8 cellular contexts compared by ENCODE assay signal in genomic region chr4:152352215-152352614, GRCh38.
DNase-seq lines count a peak whose midpoint lies in the region; ATAC-seq, FAIRE-seq and TF ChIP-seq lines count a peak whose summit lies in the region.

No MANE protein-coding gene starts in this region.

- peak overlapping the region; percentile 88 for H3K27ac ChIP-seq in endodermal cell (ENCODE audit: low read depth, low read length)
- H3K27ac ChIP-seq in small intestine (ENCODE audit: low read depth in 1 of 2, low read length in 1 of 2): peak overlapping the region in 1 of 2 donors; percentile 50

- H3K4me3 ChIP-seq in GM12865 (ENCODE audit: low read depth, low read length) (peak overlapping the region; percentile 20; the same call in 1 of the 2 replicates), endodermal cell (ENCODE audit: low read length) (peak overlapping the region; percentile 29), small intestine (ENCODE audit: low read depth in 1 of 2, low read length in 2 of 2) (no peak overlapping the region)

- no peaks in the 10 kb centered on the region for H3K27me3 Mint-ChIP-seq in endodermal cell (ENCODE audit: insufficient read depth)
- no peaks in the 10 kb centered on the region for H3K27me3 Mint-ChIP-seq in osteocyte (ENCODE audit: unreplicated experiment)

- H3K9ac ChIP-seq in endodermal cell (ENCODE audit: extremely low read depth, low read length, poor library complexity, severe bottlenecking): no peak overlapping the region

- H3K36me3 ChIP-seq in endodermal cell (ENCODE audit: control insufficient read depth, insufficient read depth, low read length): no peaks in the 10 kb centered on the region
- H3K36me3 ChIP-seq in small intestine (ENCODE audit: control insufficient read depth in 2 of 2, insufficient read depth in 2 of 2, low read length in 2 of 2): no peaks in the 10 kb centered on the region

- H3K27me3 ChIP-seq in endodermal cell (ENCODE audit: control insufficient read depth, insufficient read depth, low read length, poor library complexity, severe bottlenecking): no peaks in the 10 kb centered on the region
- no peaks in the 10 kb centered on the region for H3K27me3 ChIP-seq in small intestine (ENCODE audit: control insufficient read depth in 2 of 2, insufficient read depth in 2 of 2, low read length in 2 of 2)

- peak; percentile 8 for ATAC-seq in HG03460 (IDR thresholded peaks at IDR 0.05; ENCODE audit: unreplicated experiment)
- ATAC-seq in stimulated activated effector memory CD8-positive, alpha-beta T cell treated with anti-CD3 and anti-CD28 coated beads, Interleukin-12 subunit alpha, Interleukin-12 subunit beta, amount 100 ng/mL, for 72 hours: no peak

- H3K4me3 Mint-ChIP-seq in endodermal cell (no peak overlapping the region), osteocyte (ENCODE audit: unreplicated experiment) (peak overlapping the region; percentile 74)
- H3K4me3 Mint-ChIP-seq in stimulated activated effector memory CD8-positive, alpha-beta T cell treated with anti-CD3 and anti-CD28 coated beads, Interleukin-12 subunit alpha, Interleukin-12 subunit beta, amount 100 ng/mL, for 72 hours: no peak overlapping the region

- FAIRE-seq in small intestine (lab: Jason Lieb, UNC): no peak

- TF ChIP-seq CTCF in GM12865 (IDR thresholded peaks at IDR 0.05; ENCODE audit: insufficient read depth, low read depth, low read length, missing control alignments) (no peak), endodermal cell (conservative IDR thresholded peaks at IDR 0.05) (no peak), osteocyte (IDR thresholded peaks at IDR 0.05) (no peak)

- H3K27ac Mint-ChIP-seq in endodermal cell: no peak overlapping the region
- peak overlapping the region; percentile 90 for H3K27ac Mint-ChIP-seq in osteocyte (ENCODE audit: unreplicated experiment)
- H3K27ac Mint-ChIP-seq in stimulated activated effector memory CD8-positive, alpha-beta T cell treated with anti-CD3 and anti-CD28 coated beads, Interleukin-12 subunit alpha, Interleukin-12 subunit beta, amount 100 ng/mL, for 72 hours: no peak overlapping the region

- H3K4me1 ChIP-seq in endodermal cell (ENCODE audit: control insufficient read depth, insufficient read depth, low read length) (peaks cover 4% of the 10 kb centered on the region), small intestine (ENCODE audit: control insufficient read depth in 2 of 2, insufficient read depth in 1 of 2, low read depth in 1 of 2, low read length in 1 of 2) (no peaks in the 10 kb centered on the region)

- H3K9me3 ChIP-seq in endodermal cell (ENCODE audit: control insufficient read depth, low read length) (no peaks in the 10 kb centered on the region), small intestine (ENCODE audit: control insufficient read depth, low read depth) (no peaks in the 10 kb centered on the region)

- no peak for DNase-seq in GM12865 (ENCODE audit: low read depth)
- no peak for DNase-seq in endodermal cell
- no peak for DNase-seq in osteocyte (ENCODE audit: extremely low spot score, unreplicated experiment)
- no peak for DNase-seq in SK-N-DZ (ENCODE audit: low spot score)
- DNase-seq in small intestine: no peak
- no peak for DNase-seq in inferior parietal cortex (ENCODE audit: extremely low spot score)
- DNase-seq in stimulated activated effector memory CD8-positive, alpha-beta T cell treated with anti-CD3 and anti-CD28 coated beads, Interleukin-12 subunit alpha, Interleukin-12 subunit beta, amount 100 ng/mL, for 72 hours (ENCODE audit: low spot score in 2 of 2): no peak

- H3K4me1 Mint-ChIP-seq in endodermal cell: peaks cover 13% of the 10 kb centered on the region
- peaks cover 29% of the 10 kb centered on the region for H3K4me1 Mint-ChIP-seq in osteocyte (ENCODE audit: unreplicated experiment)
- H3K4me1 Mint-ChIP-seq in stimulated activated effector memory CD8-positive, alpha-beta T cell treated with anti-CD3 and anti-CD28 coated beads, Interleukin-12 subunit alpha, Interleukin-12 subunit beta, amount 100 ng/mL, for 72 hours: peaks cover 7% of the 10 kb centered on the region

- no peaks in the 10 kb centered on the region for H3K36me3 Mint-ChIP-seq in endodermal cell (ENCODE audit: low read depth)
- no peaks in the 10 kb centered on the region for H3K36me3 Mint-ChIP-seq in osteocyte (ENCODE audit: unreplicated experiment)
- peaks cover 2% of the 10 kb centered on the region for H3K36me3 Mint-ChIP-seq in stimulated activated effector memory CD8-positive, alpha-beta T cell treated with anti-CD3 and anti-CD28 coated beads, Interleukin-12 subunit alpha, Interleukin-12 subunit beta, amount 100 ng/mL, for 72 hours

- no peaks in the 10 kb centered on the region for H3K9me3 Mint-ChIP-seq in endodermal cell
- no peaks in the 10 kb centered on the region for H3K9me3 Mint-ChIP-seq in osteocyte (ENCODE audit: unreplicated experiment)
- no peaks in the 10 kb centered on the region for H3K9me3 Mint-ChIP-seq in stimulated activated effector memory CD8-positive, alpha-beta T cell treated with anti-CD3 and anti-CD28 coated beads, Interleukin-12 subunit alpha, Interleukin-12 subunit beta, amount 100 ng/mL, for 72 hours

- WGBS in endodermal cell (ENCODE audit: insufficient coverage in 1 of 2, insufficient read length in 1 of 2), 2 experiments: 93 to 100% methylated on average over 1 to 4 of the region's 4 CpGs
- 65 to 87% (median 79%) methylated on average over 4 of the region's 4 CpGs for WGBS in small intestine, 3 donors

Comparison
In these comparisons a context has a peak if more than half of its experiments do, and no peak if none do; other contexts are left out.
1. H3K4me3 ChIP-seq: peak in GM12865 (single experiment) and endodermal cell (single experiment); none in small intestine (0 of 2).